9 cellular contexts compared by ENCODE assay signal in genomic region chr3:125918451-125918850, GRCh38. TPM values are rescaled to one million over a fixed set of nuclear protein-coding genes. Genes with fewer than 3 reads are reported as not detected.
DNase-seq lines count a peak whose midpoint lies in the region; ATAC-seq, FAIRE-seq and TF ChIP-seq lines count a peak whose summit lies in the region.
"Not testable (repeated sequence)": the region's sequence is repeated elsewhere in the genome, so short reads cannot be mapped to it uniquely, and the experiment has no call there.
"Had no signal": no experiment of that assay in that cellular context is flagged by ENCODE, and none has a peak within 500 bp of the region (broad histone marks: within the 10 kb centered on the region; RNA-seq: fewer than 3 reads in every experiment).

No MANE protein-coding gene starts in this region.

- H3K36me3 Mint-ChIP-seq in activated CD4-positive, alpha-beta T cell treated with anti-CD3 and anti-CD28 coated beads for 36 hours (ENCODE audit: low read depth); activated naive CD4-positive, alpha-beta T cell treated with anti-CD3 and anti-CD28 coated beads, Interleukin-2, amount 50 U/mL, for 24 hours; nephron (ENCODE audit: low read depth): not testable (repeated sequence)

- CTCF ChIA-PET in HCT116 (lab: Charles Lee), result not testable (repeated sequence)
- CTCF ChIA-PET in PC-9 (lab: Charles Lee), result interaction anchor here (0.6 kb wide), 1 partner anchor 371 kb away, joined by 3 read pairs; no protein-coding TSS in a partner anchor
- CTCF ChIA-PET in activated CD4-positive, alpha-beta T cell treated with anti-CD3 and anti-CD28 coated beads for 36 hours (lab: Charles Lee), result interaction anchor here (0.6 kb wide), 1 partner anchor 1140 kb away, joined by 4 read pairs; no protein-coding TSS in a partner anchor

- not testable (repeated sequence) for H3K9me3 ChIP-seq in HCT116 (ENCODE audit: control insufficient read depth in 1 of 2, insufficient read depth in 1 of 2, low read depth in 1 of 2, low read length in 2 of 2); PC-9 (ENCODE audit: insufficient read depth, low read depth); fibroblast of lung (ENCODE audit: control insufficient read depth, insufficient read depth, low read depth, low read length); small intestine (ENCODE audit: control insufficient read depth, low read depth)

- peak overlapping the region; percentile 70 for H3K27ac Mint-ChIP-seq in activated CD4-positive, alpha-beta T cell treated with anti-CD3 and anti-CD28 coated beads for 36 hours
- peak overlapping the region; percentile 53 for H3K27ac Mint-ChIP-seq in activated naive CD4-positive, alpha-beta T cell treated with anti-CD3 and anti-CD28 coated beads, Interleukin-2, amount 50 U/mL, for 24 hours
- not testable (repeated sequence) for H3K27ac Mint-ChIP-seq in nephron

- H3K9ac ChIP-seq in HCT116 (ENCODE audit: low read length), result peak overlapping the region; percentile 33; the same call in 1 of the 2 replicates
- H3K9ac ChIP-seq in fibroblast of lung (ENCODE audit: insufficient read depth, low read length), result not testable (repeated sequence)

- not testable (repeated sequence) for TF ChIP-seq POLR2A in HCT116 (IDR thresholded peaks at IDR 0.05; ENCODE audit: borderline replicate concordance, extremely low read depth, insufficient read depth, insufficient read length)

- H3K27me3 Mint-ChIP-seq in activated CD4-positive, alpha-beta T cell treated with anti-CD3 and anti-CD28 coated beads for 36 hours; activated naive CD4-positive, alpha-beta T cell treated with anti-CD3 and anti-CD28 coated beads, Interleukin-2, amount 50 U/mL, for 24 hours; nephron (ENCODE audit: low read depth): not testable (repeated sequence)

- not testable (repeated sequence) for H3K4me3 Mint-ChIP-seq in activated CD4-positive, alpha-beta T cell treated with anti-CD3 and anti-CD28 coated beads for 36 hours; activated naive CD4-positive, alpha-beta T cell treated with anti-CD3 and anti-CD28 coated beads, Interleukin-2, amount 50 U/mL, for 24 hours
- H3K4me3 Mint-ChIP-seq in nephron, result peak overlapping the region; percentile 15 to 59 (median 41)

- not testable (repeated sequence) for H3K79me2 ChIP-seq in HCT116 (ENCODE audit: insufficient read depth, low read length); fibroblast of lung (ENCODE audit: control insufficient read depth, insufficient read depth, low read length)
- H3K79me2 ChIP-seq in PC-9 (ENCODE audit: low read depth), result peaks cover 11% of the 10 kb centered on the region; the same call in 1 of the 2 replicates

- RAD21 ChIA-PET in HCT116 (lab: Charles Lee; ENCODE audit: low non-redundant PET in 1 of 2, low total read pairs in 2 of 2, uncharacterized antibody in 2 of 2, unreplicated experiment in 2 of 2), result not testable (repeated sequence)

- not testable (repeated sequence) for H2AFZ ChIP-seq in HCT116 (ENCODE audit: low read depth, low read length, poor library complexity, severe bottlenecking); PC-9; fibroblast of lung (ENCODE audit: low read length)

- TF ChIP-seq RAD21 in HCT116 (IDR thresholded peaks at IDR 0.05; ENCODE audit: low read depth), result not testable (repeated sequence)

- H3K4me2 ChIP-seq in HCT116 (ENCODE audit: low read length), result peak overlapping the region; percentile 84
- H3K4me2 ChIP-seq in PC-9, result peak overlapping the region; percentile 79
- H3K4me2 ChIP-seq in fibroblast of lung (ENCODE audit: extremely low read depth, insufficient read depth, low read length), result not testable (repeated sequence)

- H3K9me3 Mint-ChIP-seq in activated CD4-positive, alpha-beta T cell treated with anti-CD3 and anti-CD28 coated beads for 36 hours (ENCODE audit: low read depth); activated naive CD4-positive, alpha-beta T cell treated with anti-CD3 and anti-CD28 coated beads, Interleukin-2, amount 50 U/mL, for 24 hours; nephron: not testable (repeated sequence)

- peaks cover 8 to 17% of the 10 kb centered on the region in 2 experiments for H3K4me1 ChIP-seq in HCT116 (ENCODE audit: control insufficient read depth in 1 of 2, insufficient read depth in 2 of 2, low read length in 2 of 2)
- peaks cover 31% of the 10 kb centered on the region for H3K4me1 ChIP-seq in PC-9 (replicated peaks; ENCODE audit: insufficient read depth)
- not testable (repeated sequence) for H3K4me1 ChIP-seq in fibroblast of lung (ENCODE audit: control insufficient read depth, extremely low read depth, insufficient read depth, low read length); small intestine (ENCODE audit: control insufficient read depth in 2 of 2, insufficient read depth in 1 of 2, low read depth in 1 of 2, low read length in 1 of 2)

- intact Hi-C loops in HCT116 (cut with micrococcal nuclease), result not testable (repeated sequence)
- intact Hi-C loops in PC-9 (cut with micrococcal nuclease; ENCODE audit: unreplicated experiment), result loop anchor here (5.0 kb wide), 2 partner anchors 151 to 209 kb away; no protein-coding TSS in a partner anchor
- intact Hi-C loops in activated CD4-positive, alpha-beta T cell treated with anti-CD3 and anti-CD28 coated beads for 36 hours (cut with DNase I, micrococcal nuclease), result loop anchor here (5.0 to 10.0 kb wide), 3 partner anchors 74 to 1066 kb away; partner anchors contain the start of genes KLF15 (in 1 of the 2) and PLXNA1 (in 1 of the 2)

- not testable (repeated sequence) for ATAC-seq in HCT116; activated CD4-positive, alpha-beta T cell treated with anti-CD3 and anti-CD28 coated beads for 36 hours

- H4K20me1 ChIP-seq in HCT116 (ENCODE audit: insufficient read depth); PC-9 (ENCODE audit: insufficient read depth); fibroblast of lung (ENCODE audit: control insufficient read depth, extremely low read depth, insufficient read depth, low read length): not testable (repeated sequence)

- not testable (repeated sequence) for H3K27ac ChIP-seq in HCT116 (ENCODE audit: low read depth, low read length)
- H3K27ac ChIP-seq in PC-9, result 0 out of 2 replicates have a peak overlapping the region, but pooled peaks have one; percentile 30
- H3K27ac ChIP-seq in fibroblast of lung (ENCODE audit: insufficient read depth, low read length), result peak overlapping the region; percentile 32
- peak overlapping the region in 1 of 2 donors; percentile 38 for H3K27ac ChIP-seq in small intestine (ENCODE audit: low read depth in 1 of 2, low read length in 1 of 2)

- peak; percentile 25 for DNase-seq in A172 (ENCODE audit: low spot score)
- DNase-seq in HCT116 (ENCODE audit: low read depth, low spot score); activated CD4-positive, alpha-beta T cell treated with anti-CD3 and anti-CD28 coated beads for 36 hours; fibroblast of lung (ENCODE audit: low read depth in 2 of 2): not testable (repeated sequence)
- DNase-seq in PC-9, result peak; percentile 41 to 52
- DNase-seq in small intestine, result peak; percentile 10

- peaks cover 16% of the 10 kb centered on the region; the same call in 1 of the 2 replicates for H3F3A ChIP-seq in PC-9 (ENCODE audit: insufficient read depth, low read depth)

- not testable (repeated sequence) for TF ChIP-seq CTCF in HCT116 (IDR thresholded peaks at IDR 0.05 in 2 of 3, conservative IDR thresholded peaks at IDR 0.05 in 1 of 3; ENCODE audit: borderline replicate concordance in 1 of 3, insufficient read depth in 1 of 3, low read depth in 2 of 3, low read length in 2 of 3); PC-9 (conservative IDR thresholded peaks at IDR 0.05); fibroblast of lung (conservative IDR thresholded peaks at IDR 0.05 in 1 of 2, IDR thresholded peaks at IDR 0.05 in 1 of 2; ENCODE audit: low read depth in 1 of 2, low read length in 2 of 2); nephron (IDR thresholded peaks at IDR 0.05; ENCODE audit: unreplicated experiment in 3 of 3)

- not testable (repeated sequence) for H3K36me3 ChIP-seq in HCT116 (ENCODE audit: control insufficient read depth in 1 of 2, insufficient read depth in 2 of 2, low read length in 2 of 2); PC-9 (ENCODE audit: low read depth); fibroblast of lung (ENCODE audit: control insufficient read depth, insufficient read depth, low read length); small intestine (ENCODE audit: control insufficient read depth in 2 of 2, insufficient read depth in 2 of 2, low read length in 2 of 2)

- not testable (repeated sequence) for FAIRE-seq in small intestine (lab: Jason Lieb, UNC)

- POLR2A ChIA-PET in HCT116 (lab: Charles Lee); activated CD4-positive, alpha-beta T cell treated with anti-CD3 and anti-CD28 coated beads for 36 hours (lab: Charles Lee): not testable (repeated sequence)
- POLR2A ChIA-PET in PC-9 (lab: Charles Lee; ENCODE audit: unreplicated experiment), result interaction anchor here (0.6 kb wide), 1 partner anchor 558 kb away, joined by 4 read pairs; no protein-coding TSS in a partner anchor

- BruUV-seq in HCT116 (replicated peaks; lab: Mats Ljungman, UMichigan); PC-9 (replicated peaks; lab: Mats Ljungman, UMichigan): not testable (repeated sequence)

- not testable (repeated sequence) for H3K4me3 ChIP-seq in HCT116 (replicated peaks in 1 of 2; ENCODE audit: low read depth in 1 of 2, low read length in 2 of 2); PC-9; fibroblast of lung (replicated peaks in 1 of 4; ENCODE audit: control extremely low read depth in 1 of 4, insufficient read depth in 1 of 4, low read depth in 3 of 4, low read length in 4 of 4); small intestine (ENCODE audit: low read depth in 1 of 2, low read length in 2 of 2)

- not testable (repeated sequence) for H3K9me2 ChIP-seq in HCT116 (ENCODE audit: insufficient read depth); PC-9 (ENCODE audit: insufficient read depth)

- H3K27me3 ChIP-seq in HCT116 (ENCODE audit: insufficient read depth, low read length); PC-9 (ENCODE audit: insufficient read depth, low read depth); fibroblast of lung (ENCODE audit: control insufficient read depth, insufficient read depth, low read length); small intestine (ENCODE audit: control insufficient read depth in 2 of 2, insufficient read depth in 2 of 2, low read length in 2 of 2): not testable (repeated sequence)

- H3K4me1 Mint-ChIP-seq in activated CD4-positive, alpha-beta T cell treated with anti-CD3 and anti-CD28 coated beads for 36 hours, result peaks cover 28% of the 10 kb centered on the region
- peaks cover 31% of the 10 kb centered on the region for H3K4me1 Mint-ChIP-seq in activated naive CD4-positive, alpha-beta T cell treated with anti-CD3 and anti-CD28 coated beads, Interleukin-2, amount 50 U/mL, for 24 hours
- H3K4me1 Mint-ChIP-seq in nephron, result peaks cover 21% of the 10 kb centered on the region

- 68 to 74% (median 71%) methylated on average over 5 of the region's 5 CpGs for WGBS in small intestine, 3 donors

RNA-seq across cellular contexts. Expression of gene ROPN1B, which starts 50.5 kb away (rescaled TPM):
- total RNA-seq in A172 (2014; rRNA removed; shearing (Covaris generic)), result not detected in 2 replicates
- 2.2 TPM for total RNA-seq in HCT116 (2021; ENCODE audit: unreplicated experiment)
- 1.3 and 1.4 TPM in 2 replicates for polyA plus RNA-seq in HCT116 (2012)
- 0.50 and 0.85 TPM in 2 replicates for total RNA-seq in PC-9 (2021)
- total RNA-seq in activated CD4-positive, alpha-beta T cell treated with anti-CD3 and anti-CD28 coated beads for 36 hours, result not detected
- total RNA-seq in fibroblast of lung, result not detected in 2 replicates
- polyA plus RNA-seq in fibroblast of lung, result not detected in 2 replicates
- polyA plus RNA-seq in fibroblast of lung (2012), result not detected in 2 replicates
- polyA minus RNA-seq in fibroblast of lung (ENCODE audit: low replicate concordance), result not detected in 2 replicates
- under 1 TPM in 1 of 3 donors, not detected in 2; 0.06 TPM for polyA plus RNA-seq in small intestine
- total RNA-seq: CD4-positive, alpha-beta memory T cell had no signal
- polyA plus RNA-seq: CD4-positive, alpha-beta memory T cell had no signal
